27 cellular contexts compared by ENCODE assay signal in the genomic region with DNA sequence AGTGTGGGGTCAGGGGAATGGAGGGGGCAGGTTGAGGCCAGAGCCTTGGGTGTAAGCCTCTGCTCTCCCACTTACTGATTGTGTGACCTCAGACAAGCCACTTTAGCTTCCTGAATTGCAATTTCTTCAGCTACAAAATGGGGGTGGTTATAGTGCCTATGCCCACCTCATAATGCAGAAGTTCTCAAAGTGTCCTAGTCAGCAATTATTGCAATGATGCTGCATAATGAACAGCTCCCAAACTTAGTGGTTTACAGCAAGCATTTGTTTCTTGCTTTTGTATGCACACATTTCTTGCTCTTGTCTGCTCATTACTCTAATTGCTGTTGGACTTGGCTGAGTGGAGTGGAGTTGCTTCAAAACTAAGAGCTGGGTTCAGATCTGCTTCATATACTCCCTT. TPM values are rescaled to one million over a fixed set of nuclear protein-coding genes. Genes with fewer than 3 reads are reported as not detected.
A peak's percentile ranks its signal among the peaks of the same experiment; 100 is the strongest.
DNase-seq lines count a peak whose midpoint lies in the region; ATAC-seq, FAIRE-seq and TF ChIP-seq lines count a peak whose summit lies in the region.
"Had no signal": no experiment of that assay in that cellular context is flagged by ENCODE, and none has a peak within 500 bp of the region (broad histone marks: within the 10 kb centered on the region; RNA-seq: fewer than 3 reads in every experiment).

No MANE protein-coding gene starts in this region.

- TF ChIP-seq POLR2A in HepG2 (IDR thresholded peaks at IDR 0.05; ENCODE audit: insufficient read depth in 1 of 2, low read depth in 2 of 2, low read length in 2 of 2) (no peak), right lobe of liver (IDR thresholded peaks at IDR 0.05) (no peak), K562 (conservative IDR thresholded peaks at IDR 0.05) (no peak)

- TF ChIP-seq CTCF in HepG2 (CRISPR knock-in tag; IDR thresholded peaks at IDR 0.05) (no peak), right lobe of liver (IDR thresholded peaks at IDR 0.05) (no peak), K562 (IDR thresholded peaks at IDR 0.05 in 2 of 3, conservative IDR thresholded peaks at IDR 0.05 in 1 of 3; ENCODE audit: insufficient read depth in 2 of 3, low read depth in 1 of 3, low read length in 3 of 3) (no peak)

- FAIRE-seq in HepG2 (lab: Jason Lieb, UNC) (no peak), K562 (lab: Jason Lieb, UNC) (no peak)
- FAIRE-seq: A204.1, GM12878, GM12892, GM18507 had no signal

- no peak for ATAC-seq in HepG2
- ATAC-seq in right lobe of liver, result no peak
- no peak for ATAC-seq in K562
- no peak for ATAC-seq in HG02623 (IDR thresholded peaks at IDR 0.05; ENCODE audit: unreplicated experiment)
- ATAC-seq in GM21723 (IDR thresholded peaks at IDR 0.05; ENCODE audit: unreplicated experiment), result no peak
- ATAC-seq: GM12878 had no signal

- H3K27ac ChIP-seq in HepG2 (ENCODE audit: extremely low read length, insufficient read depth, low read length), result no peak overlapping the region
- no peak overlapping the region for H3K27ac ChIP-seq in right lobe of liver
- no peak overlapping the region for H3K27ac ChIP-seq in K562 (ENCODE audit: extremely low read depth, low read depth, low read length)
- H3K27ac ChIP-seq: C4-2B had no signal

- H4K20me1 ChIP-seq in HepG2 (ENCODE audit: insufficient read depth, low read length) (no peaks in the 10 kb centered on the region), K562 (replicated peaks; ENCODE audit: control insufficient read depth, insufficient read depth, low read length) (no peaks in the 10 kb centered on the region)
- H4K20me1 ChIP-seq: BLaER1 treated with 17β-estradiol and CSF1 and Interleukin-3, amounts not matched to agents 10 nM and 100 nM had no signal

- TF ChIP-seq RAD21 in HepG2 (CRISPR knock-in tag; IDR thresholded peaks at IDR 0.05) (no peak), K562 (CRISPR knock-in tag; conservative IDR thresholded peaks at IDR 0.05 in 1 of 2, IDR thresholded peaks at IDR 0.05 in 1 of 2) (no peak)

- peaks cover 12% of the 10 kb centered on the region for H3K4me1 ChIP-seq in HepG2 (ENCODE audit: insufficient read depth, low read length)
- H3K4me1 ChIP-seq in right lobe of liver, result peaks cover 0 to 5% (median 0%) of the 10 kb centered on the region in 4 donors
- peaks cover 0 to 3% of the 10 kb centered on the region in 2 experiments; a peak in 2 of 5 replicates for H3K4me1 ChIP-seq in K562 (replicated peaks in 1 of 2; ENCODE audit: control insufficient read depth in 2 of 2, insufficient read depth in 2 of 2, low read length in 2 of 2)

- no peak overlapping the region for H3K9ac ChIP-seq in HepG2 (ENCODE audit: insufficient read depth, low read depth, low read length)
- H3K9ac ChIP-seq in K562 (ENCODE audit: insufficient read depth in 1 of 2, low read depth in 2 of 2, low read length in 2 of 2), result no peak overlapping the region
- H3K9ac ChIP-seq: BLaER1 treated with 17β-estradiol and CSF1 and Interleukin-3, amounts not matched to agents 10 nM and 100 nM had no signal

- H3K27me3 ChIP-seq in HepG2 (ENCODE audit: control insufficient read depth in 1 of 2, insufficient read depth in 2 of 2, low read length in 2 of 2) (no peaks in the 10 kb centered on the region), right lobe of liver (no peaks in the 10 kb centered on the region), K562 (ENCODE audit: control insufficient read depth in 2 of 2, insufficient read depth in 2 of 2, low read length in 2 of 2) (peaks cover 0 to 4% of the 10 kb centered on the region in 2 experiments; a peak in 3 of 5 replicates)
- H3K27me3 ChIP-seq: BLaER1 treated with 17β-estradiol and CSF1 and Interleukin-3, amounts not matched to agents 10 nM and 100 nM had no signal

- intact Hi-C loops in HepG2 (cut with micrococcal nuclease; ENCODE audit: unreplicated experiment), result no loop called here
- intact Hi-C loops in right lobe of liver (cut with DNase I), result no loop called here
- intact Hi-C loops in K562 (cut with micrococcal nuclease), result no loop called here

- DNase-seq in HepG2 (ENCODE audit: low spot score) (no peak), right lobe of liver (no peak), CD1c-positive myeloid dendritic cell (ENCODE audit: extremely low spot score) (peak; percentile 32), K562 (ENCODE audit: extremely low read depth in 1 of 4, low spot score in 3 of 4) (no peak)
- DNase-seq: 8988T; AML-193; CD4-positive, alpha-beta memory T cell; CD4-positive, CD25-positive, alpha-beta regulatory T cell; CD8-positive, alpha-beta memory T cell; COR-L47; DMS 273 treated with DMSO at 0.1 percent for 48 hours; DMS153; DMS53; DMS79; DND-41; EL; GDM1 had no signal

- no peaks in the 10 kb centered on the region for H3K79me2 ChIP-seq in HepG2 (ENCODE audit: insufficient read depth, low read length)
- no peaks in the 10 kb centered on the region for H3K79me2 ChIP-seq in K562 (ENCODE audit: control insufficient read depth, insufficient read depth, low read length)

- TF ChIP-seq EP300 in HepG2 (IDR thresholded peaks at IDR 0.05; ENCODE audit: low read depth in 2 of 2, low read length in 2 of 2) (no peak), HepG2 (CRISPR knock-in tag; IDR thresholded peaks at IDR 0.05; ENCODE audit: borderline replicate concordance) (no peak), K562 (IDR thresholded peaks at IDR 0.05; ENCODE audit: low read length) (no peak)

- H3K4me2 ChIP-seq in HepG2 (ENCODE audit: low read depth, low read length) (no peak overlapping the region), K562 (ENCODE audit: insufficient read depth, low read length) (no peak overlapping the region)

- CTCF ChIA-PET in HepG2 (lab: Yijun Ruan, JAX; ENCODE audit: low intra/inter-chr PET ratio, low total read pairs) (no interaction called here), K562 (lab: Yijun Ruan, JAX; ENCODE audit: low intra/inter-chr PET ratio) (no interaction called here)

- no TSS peak for BruUV-seq in HepG2 (replicated peaks; lab: Mats Ljungman, UMichigan)
- BruUV-seq in K562 (replicated peaks; lab: Mats Ljungman, UMichigan), result no TSS peak

- H3K9me1 ChIP-seq in K562 (ENCODE audit: control insufficient read depth, insufficient read depth, low read length), result no peaks in the 10 kb centered on the region

- POLR2A ChIA-PET in HepG2 (lab: Yijun Ruan, JAX) (no interaction called here), K562 (lab: Yijun Ruan, JAX) (interaction anchor here (0.6 kb wide), 1 partner anchor 14 kb away, joined by 3 read pairs; no protein-coding TSS in a partner anchor)

- H2AFZ ChIP-seq in HepG2 (ENCODE audit: low read length) (no peak overlapping the region), K562 (ENCODE audit: low read depth, low read length) (no peak overlapping the region)

- H3K36me3 ChIP-seq in HepG2 (replicated peaks in 1 of 2; ENCODE audit: control insufficient read depth in 1 of 2, insufficient read depth in 2 of 2, low read length in 2 of 2), result no peaks in the 10 kb centered on the region
- H3K36me3 ChIP-seq in right lobe of liver, result no peaks in the 10 kb centered on the region
- no peaks in the 10 kb centered on the region for H3K36me3 ChIP-seq in K562 (ENCODE audit: control insufficient read depth, insufficient read depth, low read length)
- H3K36me3 ChIP-seq: BLaER1 treated with 17β-estradiol and CSF1 and Interleukin-3, amounts not matched to agents 10 nM and 100 nM had no signal

- H3K4me3 ChIP-seq in HepG2 (replicated peaks in 1 of 3; ENCODE audit: insufficient read depth in 1 of 3, low read depth in 2 of 3, low read length in 3 of 3) (no peak overlapping the region), right lobe of liver (no peak overlapping the region), K562 (no peak overlapping the region)
- H3K4me3 ChIP-seq: BLaER1 treated with 17β-estradiol and CSF1 and Interleukin-3, amounts not matched to agents 10 nM and 100 nM; GM12878 had no signal

- H3K9me3 ChIP-seq in HepG2 (ENCODE audit: low read length) (no peaks in the 10 kb centered on the region), right lobe of liver (no peaks in the 10 kb centered on the region), K562 (replicated peaks; ENCODE audit: control insufficient read depth, insufficient read depth, low read depth, low read length) (no peaks in the 10 kb centered on the region)

- in situ Hi-C loops in HepG2 (cut with HindIII; ENCODE audit: extremely low pct_ligation_motif_present, low pct_unique_long_range_greater_than_20kb), result no loop called here
- in situ Hi-C loops in K562 (cut with MboI), result no loop called here

RNA-seq across cellular contexts. Expression of gene CYP4F22, which starts 36.0 kb away (rescaled TPM):
- total RNA-seq in HepG2 (2016; rRNA removed; fragmentation: Illumina TruSeq; extraction: Trizol) (not detected in 2 replicates), right lobe of liver (1 to 10 TPM in 5 of 6 experiments, under 1 TPM in 1; 0.95 to 6.0 (median 4.5) TPM), K562 (2014; rRNA removed) (not detected in 2 replicates), K562 (2014; rRNA removed; fragmentation: Illumina TruSeq; extraction: Trizol) (not detected in 2 replicates), K562 (2015; rRNA removed; fragmentation: Illumina TruSeq; extraction: Trizol) (not detected in 2 replicates), K562 (2021) (not detected in 2 replicates)
- not detected in 2 replicates for total RNA-seq in HepG2 (2016; cell fraction: cytosol; rRNA removed; fragmentation: Illumina TruSeq; extraction: Trizol; ENCODE audit: low read depth)
- total RNA-seq in HepG2 (2016; cell fraction: insoluble cytoplasmic fraction; rRNA removed; fragmentation: Illumina TruSeq; extraction: Trizol), result not detected in 2 replicates
- total RNA-seq in HepG2 (2016; cell fraction: membrane; rRNA removed; fragmentation: Illumina TruSeq; extraction: Trizol), result not detected in 2 replicates
- not detected in 2 replicates for total RNA-seq in HepG2 (2016; cell fraction: nucleus; rRNA removed; fragmentation: Illumina TruSeq; extraction: Trizol)
- polyA plus RNA-seq in HepG2 (2011; rRNA removed) (0.05 and 0.09 TPM in 2 replicates), K562 (2011; rRNA removed) (not detected in 2 replicates), K562 (2014; fragmentation: Illumina TruSeq; extraction: Trizol) (not detected in 2 replicates), K562 (2014; fragmentation: Nextera tagmentation; extraction: Ambion mirVana) (not detected), K562 (2014; rRNA removed) (not detected in 2 replicates)
- polyA plus RNA-seq in HepG2 (2011; cell fraction: cytosol; rRNA removed), result 0.04 TPM in 1 of 2 replicates, not detected in the other
- 0.06 and 0.07 TPM in 2 replicates for polyA plus RNA-seq in HepG2 (2011; cell fraction: nucleus; rRNA removed)
- polyA plus RNA-seq in HepG2 (2012), result 0.08 and 0.13 TPM in 2 replicates
- not detected in 2 replicates for polyA plus RNA-seq in HepG2 (2016; cell fraction: cytosol; fragmentation: Illumina TruSeq; extraction: Trizol; ENCODE audit: low read depth)
- polyA plus RNA-seq in HepG2 (2016; cell fraction: insoluble cytoplasmic fraction; fragmentation: Illumina TruSeq; extraction: Trizol; ENCODE audit: low read depth), result not detected in 2 replicates
- polyA plus RNA-seq in HepG2 (2016; cell fraction: membrane; fragmentation: Illumina TruSeq; extraction: Trizol; ENCODE audit: low read depth), result not detected in 2 replicates
- not detected in 2 replicates for polyA plus RNA-seq in HepG2 (2016; cell fraction: nucleus; fragmentation: Illumina TruSeq; extraction: Trizol; ENCODE audit: insufficient read depth, low read depth)
- polyA minus RNA-seq in HepG2 (2011; rRNA and poly(A)+ RNA removed; ENCODE audit: low replicate concordance), result not detected in 2 replicates
- not detected in 2 replicates for polyA minus RNA-seq in HepG2 (2011; cell fraction: cytosol; rRNA and poly(A)+ RNA removed)
- polyA minus RNA-seq in HepG2 (2011; cell fraction: nucleus; rRNA and poly(A)+ RNA removed), result not detected in 2 replicates
- not detected in 2 replicates for total RNA-seq in K562 (2011; cell fraction: chromatin; rRNA removed; ENCODE audit: low replicate concordance)
- not detected in 2 replicates for total RNA-seq in K562 (2011; cell fraction: nucleolus; rRNA removed)
- not detected in 2 replicates for total RNA-seq in K562 (2011; cell fraction: nucleoplasm; rRNA removed)
- not detected in 2 replicates for polyA plus RNA-seq in K562 (2011; cell fraction: cytosol; rRNA removed)
- not detected in 2 replicates for polyA plus RNA-seq in K562 (2011; cell fraction: nucleus; rRNA removed)
- not detected in 2 replicates for polyA plus RNA-seq in K562 (2012)
- not detected in 2 replicates for polyA minus RNA-seq in K562 (2011; rRNA and poly(A)+ RNA removed)
- not detected in 2 replicates for polyA minus RNA-seq in K562 (2011; cell fraction: cytosol; rRNA and poly(A)+ RNA removed)
- not detected in 2 replicates for polyA minus RNA-seq in K562 (2011; cell fraction: nucleus; rRNA and poly(A)+ RNA removed)
- total RNA-seq: B cell; CD4-positive, CD25-positive, alpha-beta regulatory T cell; GM12878 had no signal
- polyA plus RNA-seq: BJ, GM12878 had no signal

Comparison
In these comparisons a context has a peak if more than half of its experiments do, and no peak if none do; other contexts are left out.
1. Of the 241 proteins assayed by ChIP-seq in both HepG2 and K562: peak only in HepG2: none; only in K562: MAFG; in both: MAFF and MAFK; in neither: 238.